In genomic region chr10:33284945-33285344, GRCh38 we compare ENCODE assay signal across 24 cellular contexts. TPM values are rescaled to one million over a fixed set of nuclear protein-coding genes. Genes with fewer than 3 reads are reported as not detected.
"Had no signal": no experiment of that assay in that cellular context is flagged by ENCODE, and none has a peak within 500 bp of the region (broad histone marks: within the 10 kb centered on the region; RNA-seq: fewer than 3 reads in every experiment).

No MANE protein-coding gene starts in this region.

- H3K4me3 ChIP-seq: body of pancreas, colonic mucosa, dorsolateral prefrontal cortex, left lung, mucosa of descending colon, ovary, upper lobe of left lung, vagina had no signal

- H3K9me3 ChIP-seq: body of pancreas, colonic mucosa, left lung, mucosa of descending colon, neutrophil, ovary, upper lobe of left lung, vagina had no signal

- H3K36me3 ChIP-seq: colonic mucosa, left lung, neutrophil, ovary, upper lobe of left lung, vagina had no signal

- H3K4me1 ChIP-seq: colonic mucosa, left lung had no signal

- DNase-seq: activated B cell treated with CpG ODN at 0.5 μM for 24 hours; activated CD8-positive, alpha-beta memory T cell treated with anti-CD3 and anti-CD28 coated beads, Interleukin-2, amount 10 ng/mL, durations not matched to agents 7 days and 5 days; activated CD8-positive, alpha-beta T cell treated with anti-CD3 and anti-CD28 coated beads, Interleukin-2, amount 10 ng/mL, durations not matched to agents 7 days and 5 days; activated naive CD8-positive, alpha-beta T cell treated with anti-CD3 and anti-CD28 coated beads, Interleukin-2, amount 50 U/mL, for 24 hours; activated T-cell treated with anti-CD3 and anti-CD28 coated beads, Interleukin-2, amount 50 U/mL, for 48 hours; amygdala; body of pancreas; cerebellar nuclear complex; colonic mucosa; dorsolateral prefrontal cortex; effector memory CD4-positive, alpha-beta T cell; head of caudate nucleus; kidney glomerular epithelial cell; left lung; mucosa of descending colon; nephron progenitor cell; ovary; retina; stimulated activated CD4-positive, alpha-beta T cell treated with anti-CD3 and anti-CD28 coated beads, Interleukin-15, amount 100 ng/mL, for 24 hours; stimulated activated naive CD4-positive, alpha-beta T cell treated with Interleukin-2 at 50 U/mL for 16 hours; T-helper 1 cell; upper lobe of left lung had no signal

- H3K27me3 ChIP-seq: body of pancreas, colonic mucosa, left lung, ovary, upper lobe of left lung, vagina had no signal

- ATAC-seq: activated CD8-positive, alpha-beta memory T cell treated with anti-CD3 and anti-CD28 coated beads, Interleukin-2, amount 10 ng/mL, durations not matched to agents 7 days and 5 days; activated CD8-positive, alpha-beta T cell treated with anti-CD3 and anti-CD28 coated beads, Interleukin-2, amount 10 ng/mL, durations not matched to agents 7 days and 5 days; activated naive CD8-positive, alpha-beta T cell treated with anti-CD3 and anti-CD28 coated beads, Interleukin-2, amount 50 U/mL, for 24 hours; body of pancreas; left lung; mucosa of descending colon had no signal

- H3K27ac ChIP-seq: body of pancreas, colonic mucosa, left lung, neutrophil, ovary, upper lobe of left lung, vagina had no signal

RNA-seq across cellular contexts. Expression of gene NRP1, which starts 49.5 kb away (rescaled TPM):
- total RNA-seq: activated B cell treated with CpG ODN at 0.5 μM for 24 hours had no signal
